Comparison of ENCODE assay signal across 1 cellular context in the genomic region with DNA sequence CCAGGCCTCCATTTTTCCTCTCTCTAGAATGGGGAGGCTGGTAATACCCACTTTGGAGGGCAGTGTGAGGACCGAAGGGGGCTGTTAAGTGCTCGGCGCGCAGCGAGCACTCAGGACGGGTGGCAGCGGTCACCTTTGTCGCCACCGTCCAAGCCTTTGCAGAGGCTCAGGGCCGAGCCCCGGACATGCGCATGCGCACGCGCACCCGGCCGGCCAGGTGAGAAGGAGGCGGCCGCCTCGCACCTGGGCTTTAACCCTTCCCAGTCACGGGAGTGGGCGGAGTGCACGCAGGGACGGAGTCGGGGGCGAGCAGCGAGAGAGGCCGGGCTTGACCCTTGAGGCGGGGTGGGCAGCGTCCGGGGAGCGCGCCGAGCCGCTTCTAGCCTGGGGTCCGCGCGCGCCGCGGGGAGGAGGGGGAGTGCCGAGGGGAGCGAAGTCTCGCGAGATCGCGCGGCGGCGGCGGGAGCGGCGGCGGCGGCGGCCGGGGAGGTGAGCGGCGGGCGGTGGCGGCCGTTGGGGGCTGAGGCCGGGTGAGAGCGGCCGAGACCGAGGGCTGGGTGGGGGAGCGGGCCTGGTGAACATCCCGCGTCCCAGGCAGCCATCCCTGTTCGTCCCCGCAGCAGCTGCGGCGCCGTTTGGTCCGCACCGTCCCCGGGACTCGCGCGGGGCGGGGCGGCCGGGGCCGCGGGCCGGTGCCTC.
TF ChIP-seq lines count a peak whose summit lies in the region.

A gene with protein sequence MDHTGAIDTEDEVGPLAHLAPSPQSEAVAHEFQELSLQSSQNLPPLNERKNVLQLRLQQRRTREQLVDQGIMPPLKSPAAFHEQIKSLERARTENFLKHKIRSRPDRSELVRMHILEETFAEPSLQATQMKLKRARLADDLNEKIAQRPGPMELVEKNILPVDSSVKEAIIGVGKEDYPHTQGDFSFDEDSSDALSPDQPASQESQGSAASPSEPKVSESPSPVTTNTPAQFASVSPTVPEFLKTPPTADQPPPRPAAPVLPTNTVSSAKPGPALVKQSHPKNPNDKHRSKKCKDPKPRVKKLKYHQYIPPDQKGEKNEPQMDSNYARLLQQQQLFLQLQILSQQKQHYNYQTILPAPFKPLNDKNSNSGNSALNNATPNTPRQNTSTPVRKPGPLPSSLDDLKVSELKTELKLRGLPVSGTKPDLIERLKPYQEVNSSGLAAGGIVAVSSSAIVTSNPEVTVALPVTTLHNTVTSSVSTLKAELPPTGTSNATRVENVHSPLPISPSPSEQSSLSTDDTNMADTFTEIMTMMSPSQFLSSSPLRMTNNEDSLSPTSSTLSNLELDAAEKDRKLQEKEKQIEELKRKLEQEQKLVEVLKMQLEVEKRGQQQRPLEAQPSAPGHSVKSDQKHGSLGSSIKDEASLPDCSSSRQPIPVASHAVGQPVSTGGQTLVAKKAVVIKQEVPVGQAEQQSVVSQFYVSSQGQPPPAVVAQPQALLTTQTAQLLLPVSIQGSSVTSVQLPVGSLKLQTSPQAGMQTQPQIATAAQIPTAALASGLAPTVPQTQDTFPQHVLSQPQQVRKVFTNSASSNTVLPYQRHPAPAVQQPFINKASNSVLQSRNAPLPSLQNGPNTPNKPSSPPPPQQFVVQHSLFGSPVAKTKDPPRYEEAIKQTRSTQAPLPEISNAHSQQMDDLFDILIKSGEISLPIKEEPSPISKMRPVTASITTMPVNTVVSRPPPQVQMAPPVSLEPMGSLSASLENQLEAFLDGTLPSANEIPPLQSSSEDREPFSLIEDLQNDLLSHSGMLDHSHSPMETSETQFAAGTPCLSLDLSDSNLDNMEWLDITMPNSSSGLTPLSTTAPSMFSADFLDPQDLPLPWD (plus strand): TSS at position 443 of the 699 bp plus-strand sequence. CDS start 69,288 bp downstream, outside the sequence.

TF ChIP-seq in K562, 482 proteins besides CTCF, POLR2A, EP300 and RAD21 (continued from another document):
- TF ChIP-seq, protein P1, sequence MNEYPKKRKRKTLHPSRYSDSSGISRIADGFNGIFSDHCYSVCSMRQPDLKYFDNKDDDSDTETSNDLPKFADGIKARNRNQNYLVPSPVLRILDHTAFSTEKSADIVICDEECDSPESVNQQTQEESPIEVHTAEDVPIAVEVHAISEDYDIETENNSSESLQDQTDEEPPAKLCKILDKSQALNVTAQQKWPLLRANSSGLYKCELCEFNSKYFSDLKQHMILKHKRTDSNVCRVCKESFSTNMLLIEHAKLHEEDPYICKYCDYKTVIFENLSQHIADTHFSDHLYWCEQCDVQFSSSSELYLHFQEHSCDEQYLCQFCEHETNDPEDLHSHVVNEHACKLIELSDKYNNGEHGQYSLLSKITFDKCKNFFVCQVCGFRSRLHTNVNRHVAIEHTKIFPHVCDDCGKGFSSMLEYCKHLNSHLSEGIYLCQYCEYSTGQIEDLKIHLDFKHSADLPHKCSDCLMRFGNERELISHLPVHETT (CRISPR knock-in tag; conservative IDR thresholded peaks at IDR 0.05 in 1 of 2, IDR thresholded peaks at IDR 0.05 in 1 of 2), result no peak
- 0 out of 2 replicates have a peak, but pooled peaks have one; percentile 35 for TF ChIP-seq BCOR (IDR thresholded peaks at IDR 0.05)
- peak; percentile 42 for TF ChIP-seq KDM5B (IDR thresholded peaks at IDR 0.05; ENCODE audit: insufficient replicate concordance, low read depth, low read length)
- no peak for TF ChIP-seq NEUROD1 (IDR thresholded peaks at IDR 0.05; ENCODE audit: borderline replicate concordance, low read depth, low read length, partially characterized antibody)
- no peak for TF ChIP-seq NCOA1 (IDR thresholded peaks at IDR 0.05; ENCODE audit: low read depth)
- TF ChIP-seq TOE1 (IDR thresholded peaks at IDR 0.05; ENCODE audit: borderline replicate concordance), result no peak
- no peak for TF ChIP-seq TOE1 (CRISPR knock-in tag; IDR thresholded peaks at IDR 0.05; ENCODE audit: borderline replicate concordance, low read depth)
- TF ChIP-seq TAF9B (IDR thresholded peaks at IDR 0.05; ENCODE audit: partially characterized antibody), result peak; percentile 28
- TF ChIP-seq ZNF780A (CRISPR knock-in tag; IDR thresholded peaks at IDR 0.05), result no peak
- peak; percentile 42 for TF ChIP-seq ZFX (CRISPR knock-in tag; IDR thresholded peaks at IDR 0.05)
- TF ChIP-seq NFRKB (IDR thresholded peaks at IDR 0.05; ENCODE audit: low read depth), result no peak
- peak; percentile 77 for TF ChIP-seq POLR2B (IDR thresholded peaks at IDR 0.05; ENCODE audit: low read depth, partially characterized antibody)
